8 cellular contexts compared by ENCODE assay signal in genomic region chr7:43905209-43905946, GRCh38. TPM values are rescaled to one million over a fixed set of nuclear protein-coding genes. Genes with fewer than 3 reads are reported as not detected.
DNase-seq lines count a peak whose midpoint lies in the region; ATAC-seq and TF ChIP-seq lines count a peak whose summit lies in the region.

No MANE protein-coding gene starts in this region.

- CTCF ChIA-PET in mammary epithelial cell (lab: Charles Lee; ENCODE audit: low non-redundant PET), result no interaction called here

- intact Hi-C loops in mammary epithelial cell (cut with micrococcal nuclease), result loop anchor here (1.0 to 2.0 kb wide), 2 partner anchors 21 to 35 kb away; partner anchors contain the start of gene UBE2D4

- H3K9ac ChIP-seq in BLaER1 treated with 17β-estradiol and CSF1 and Interleukin-3, amounts not matched to agents 10 nM and 100 nM, result peak overlapping the region; percentile 84 to 97 (median 93)
- peak overlapping the region; percentile 83 for H3K9ac ChIP-seq in mammary epithelial cell (ENCODE audit: insufficient read depth, low read length)

- H2AFZ ChIP-seq in mammary epithelial cell (ENCODE audit: low read depth, low read length), result peak overlapping the region; percentile 73

- ATAC-seq in GM18873 (IDR thresholded peaks at IDR 0.05; ENCODE audit: low FRiP score, unreplicated experiment) (no peak), HG02938 (IDR thresholded peaks at IDR 0.05; ENCODE audit: unreplicated experiment) (no peak), GM21529 (IDR thresholded peaks at IDR 0.05; ENCODE audit: unreplicated experiment) (no peak)

- in situ Hi-C loops in mammary epithelial cell (cut with MboI; ENCODE audit: low sequenced_read_pairs in 2 of 2), result no loop called here

- DNase-seq in mammary epithelial cell, result peak; percentile 56
- peak; percentile 34 for DNase-seq in left kidney (ENCODE audit: low read depth, low spot score)

- H3K79me2 ChIP-seq in mammary epithelial cell (ENCODE audit: insufficient read depth, low read length), result peaks cover 58% of the 10 kb centered on the region

- peak overlapping the region; percentile 63 to 83 (median 76) for H3K4me3 ChIP-seq in BLaER1 treated with 17β-estradiol and CSF1 and Interleukin-3, amounts not matched to agents 10 nM and 100 nM
- H3K4me3 ChIP-seq in mammary epithelial cell (replicated peaks in 1 of 3; ENCODE audit: insufficient read depth in 1 of 3, low read depth in 2 of 3, low read length in 3 of 3), result peak overlapping the region; percentile 58 to 92 (median 85)
- peak overlapping the region; percentile 85 for H3K4me3 ChIP-seq in thymus (ENCODE audit: low read length)

- peak overlapping the region; percentile 81 to 91 (median 89); a peak in 21 of 22 replicates for H3K27ac ChIP-seq in BLaER1 treated with 17β-estradiol and CSF1 and Interleukin-3, amounts not matched to agents 10 nM and 100 nM
- H3K27ac ChIP-seq in KOPT-K1 (ENCODE audit: low read depth, low read length, poor library complexity, severe bottlenecking), result peak overlapping the region; percentile 61
- peak overlapping the region; percentile 76 for H3K27ac ChIP-seq in mammary epithelial cell (ENCODE audit: insufficient read depth, low read depth, low read length)
- no peak overlapping the region for H3K27ac ChIP-seq in thymus (ENCODE audit: low read depth)

- WGBS in mammary epithelial cell (ENCODE audit: low coverage, missing lambda C conversion rate), result 12% methylated on average over 4 of the region's 8 CpGs
- 78% methylated on average over 8 of the region's 8 CpGs for WGBS in thymus

- peak overlapping the region; percentile 73 to 96 (median 92) for H3K4me2 ChIP-seq in BLaER1 treated with 17β-estradiol and CSF1 and Interleukin-3, amounts not matched to agents 10 nM and 100 nM
- H3K4me2 ChIP-seq in mammary epithelial cell (ENCODE audit: insufficient read depth, low read depth, low read length), result peak overlapping the region; percentile 87

- H3K4me1 ChIP-seq in BLaER1 treated with 17β-estradiol and CSF1 and Interleukin-3, amounts not matched to agents 10 nM and 100 nM, result peaks cover 15 to 30% (median 22%) of the 10 kb centered on the region in 10 experiments
- H3K4me1 ChIP-seq in mammary epithelial cell (ENCODE audit: insufficient read depth, low read length) (peaks cover 29% of the 10 kb centered on the region), thymus (ENCODE audit: control insufficient read depth, insufficient read depth, low read length) (peaks cover 5% of the 10 kb centered on the region)

- H3K27me3 ChIP-seq in BLaER1 treated with 17β-estradiol and CSF1 and Interleukin-3, amounts not matched to agents 10 nM and 100 nM, result no peaks in the 10 kb centered on the region
- H3K27me3 ChIP-seq in mammary epithelial cell (ENCODE audit: insufficient read depth, low read length) (no peaks in the 10 kb centered on the region), thymus (ENCODE audit: control insufficient read depth, insufficient read depth) (no peaks in the 10 kb centered on the region)

- BruUV-seq in mammary epithelial cell (replicated peaks; lab: Mats Ljungman, UMichigan), result TSS peak; percentile 86

- peaks cover 37 to 55% (median 48%) of the 10 kb centered on the region in 11 experiments; a peak in 21 of 22 replicates for H4K20me1 ChIP-seq in BLaER1 treated with 17β-estradiol and CSF1 and Interleukin-3, amounts not matched to agents 10 nM and 100 nM
- H4K20me1 ChIP-seq in mammary epithelial cell (ENCODE audit: insufficient read depth, low read length), result no peaks in the 10 kb centered on the region

- H3K36me3 ChIP-seq in BLaER1 treated with 17β-estradiol and CSF1 and Interleukin-3, amounts not matched to agents 10 nM and 100 nM, result peaks cover 0 to 10% (median 0%) of the 10 kb centered on the region in 11 experiments; a peak in 4 of 22 replicates
- no peaks in the 10 kb centered on the region for H3K36me3 ChIP-seq in KOPT-K1 (ENCODE audit: insufficient read depth, low read length)
- no peaks in the 10 kb centered on the region for H3K36me3 ChIP-seq in mammary epithelial cell (ENCODE audit: insufficient read depth, low read length)
- H3K36me3 ChIP-seq in thymus (ENCODE audit: control insufficient read depth, insufficient read depth), result no peaks in the 10 kb centered on the region

- H3K9me3 ChIP-seq in BLaER1 treated with 17β-estradiol and CSF1 and Interleukin-3, amounts not matched to agents 10 nM and 100 nM (replicated peaks in 1 of 11), result no peaks in the 10 kb centered on the region
- H3K9me3 ChIP-seq in KOPT-K1 (ENCODE audit: insufficient read depth, low read length, poor library complexity, severe bottlenecking) (no peaks in the 10 kb centered on the region), mammary epithelial cell (replicated peaks; ENCODE audit: insufficient read depth, low read length) (no peaks in the 10 kb centered on the region), thymus (ENCODE audit: control insufficient read depth) (no peaks in the 10 kb centered on the region)

- TF ChIP-seq CTCF in mammary epithelial cell (conservative IDR thresholded peaks at IDR 0.05 in 1 of 2, IDR thresholded peaks at IDR 0.05 in 1 of 2; ENCODE audit: extremely low read depth in 1 of 2, insufficient read depth in 1 of 2, low read depth in 1 of 2, low read length in 2 of 2), result no peak

- dilution Hi-C loops in mammary epithelial cell (cut with HindIII; ENCODE audit: low sequenced_read_pairs), result loop anchor here (5.0 kb wide), 1 partner anchor 98 kb away; no protein-coding TSS in a partner anchor

RNA-seq across cellular contexts. Expression of gene URGCP, which starts 1.0 kb away (rescaled TPM):
- total RNA-seq in mammary epithelial cell, result 10 to 100 TPM; 28.0 to 40.5 TPM
- polyA plus RNA-seq in mammary epithelial cell (21.8 TPM), thymus (14.6 TPM)
- polyA minus RNA-seq in mammary epithelial cell, result 76.9 TPM

RNA-seq across cellular contexts. Expression of gene UBE2D4, which starts 20.9 kb away (rescaled TPM):
- 1 to 10 TPM; 3.9 to 7.7 TPM for total RNA-seq in mammary epithelial cell
- polyA plus RNA-seq in mammary epithelial cell (8.7 TPM), thymus (10.2 TPM)
- 8.8 TPM for polyA minus RNA-seq in mammary epithelial cell

RNA-seq across cellular contexts. Expression of gene MRPS24, which starts 36.1 kb away (rescaled TPM):
- 100 to 1,000 TPM in 1 of 2 donors, 10 to 100 TPM in 1; 49.0 to 114 TPM for total RNA-seq in mammary epithelial cell
- polyA plus RNA-seq in mammary epithelial cell (149 TPM), thymus (80.5 TPM)
- polyA minus RNA-seq in mammary epithelial cell, result 144 TPM
